9 cellular contexts compared by ENCODE assay signal in genomic region chr5:95087819-95088317, GRCh38.
DNase-seq lines count a peak whose midpoint lies in the region; ATAC-seq and TF ChIP-seq lines count a peak whose summit lies in the region.
"Had no signal": no experiment of that assay in that cellular context is flagged by ENCODE, and none has a peak within 500 bp of the region (broad histone marks: within the 10 kb centered on the region; RNA-seq: fewer than 3 reads in every experiment).

No MANE protein-coding gene starts in this region.

- no peak overlapping the region for H3T11ph ChIP-seq in H9 (ENCODE audit: low read length)

- no peak overlapping the region for H3K4ac ChIP-seq in H9 (ENCODE audit: low read depth, low read length)

- H3K4me2 ChIP-seq in H9 (ENCODE audit: insufficient read depth, insufficient read length, low read length) (no peak overlapping the region), Karpas-422 (ENCODE audit: low read depth, low read length, poor library complexity, severe bottlenecking) (no peak overlapping the region)

- H3K18ac ChIP-seq in H9 (ENCODE audit: insufficient read length, low read depth, low read length), result no peak overlapping the region

- no peaks in the 10 kb centered on the region for H4K20me1 ChIP-seq in H9 (ENCODE audit: control insufficient read depth, insufficient read depth, insufficient read length)
- no peaks in the 10 kb centered on the region for H4K20me1 ChIP-seq in Karpas-422 (ENCODE audit: insufficient read depth, low read depth, low read length)

- H2BK20ac ChIP-seq in H9 (ENCODE audit: low read depth, low read length, poor library complexity, severe bottlenecking), result no peak overlapping the region

- H4K5ac ChIP-seq in H9 (ENCODE audit: insufficient read length, low read depth, low read length), result no peak overlapping the region

- H3K23ac ChIP-seq in H9 (ENCODE audit: insufficient read length, low read depth, low read length), result no peak overlapping the region

- H3K9me3 Mint-ChIP-seq in H9, result peaks cover 5 to 11% of the 10 kb centered on the region in 2 experiments; a peak in 3 of 5 replicates

- H2BK5ac ChIP-seq in H9 (ENCODE audit: insufficient read length, low read length), result no peak overlapping the region

- H3K9me2 ChIP-seq in Karpas-422 (replicated peaks; ENCODE audit: insufficient read depth, low read length), result no peaks in the 10 kb centered on the region

- ATAC-seq in GM18858 (IDR thresholded peaks at IDR 0.05; ENCODE audit: unreplicated experiment) (peak; percentile 78), GM21737 (IDR thresholded peaks at IDR 0.05; ENCODE audit: unreplicated experiment) (peak; percentile 76), HG03571 (IDR thresholded peaks at IDR 0.05; ENCODE audit: unreplicated experiment) (peak; percentile 77)

- H3K14ac ChIP-seq in H9 (ENCODE audit: insufficient read depth, low read length), result no peak overlapping the region

- no peak overlapping the region for H4K8ac ChIP-seq in H9 (replicated peaks; ENCODE audit: insufficient read length, low read depth, low read length)

- H3K27me3 ChIP-seq in H9 (ENCODE audit: insufficient read depth, low read length) (no peaks in the 10 kb centered on the region), Karpas-422 (ENCODE audit: low read length) (no peaks in the 10 kb centered on the region)

- H3K9me3 ChIP-seq in H9 (ENCODE audit: control insufficient read depth, low read depth, low read length) (no peaks in the 10 kb centered on the region), Karpas-422 (ENCODE audit: low read length) (no peaks in the 10 kb centered on the region)

- DNase-seq in myocyte (ENCODE audit: low read depth) (peak; percentile 77), mucosa of gallbladder (ENCODE audit: low spot score) (no peak), H9 (no peak), NCI-H748 (lab: John Stamatoyannopoulos, UW; ENCODE audit: unreplicated experiment) (no peak), Karpas-422 (no peak)
- DNase-seq: NCI-H526 treated with DMSO at 0.1 percent for 48 hours had no signal

- no peak overlapping the region for H2AFZ ChIP-seq in H9 (ENCODE audit: low read length)
- H2AFZ ChIP-seq in Karpas-422 (ENCODE audit: low read length), result no peak overlapping the region

- no peak overlapping the region for H4K91ac ChIP-seq in H9 (ENCODE audit: insufficient read length, low read depth, low read length)

- H3K9ac ChIP-seq in H9 (ENCODE audit: extremely low read depth, insufficient read length, low read length) (no peak overlapping the region), Karpas-422 (ENCODE audit: low read length) (no peak overlapping the region)

- H3K79me2 ChIP-seq in H9 (ENCODE audit: insufficient read depth, low read length) (no peaks in the 10 kb centered on the region), Karpas-422 (ENCODE audit: low read length) (no peaks in the 10 kb centered on the region)

- H3K36me3 Mint-ChIP-seq in H9 (ENCODE audit: insufficient read depth in 1 of 3, low read depth in 3 of 3), result peaks cover 5 to 13% (median 6%) of the 10 kb centered on the region in 3 experiments; a peak in 6 of 7 replicates

- H2BK12ac ChIP-seq in H9 (ENCODE audit: insufficient read length, low read depth, low read length), result no peak overlapping the region

- peaks cover 4 to 8% of the 10 kb centered on the region in 2 experiments for H3K4me1 Mint-ChIP-seq in H9

- no peak overlapping the region for H3K27ac Mint-ChIP-seq in H9

- no peak for TF ChIP-seq CTCF in H9 (conservative IDR thresholded peaks at IDR 0.05)

- no peak overlapping the region for H3K4me3 ChIP-seq in Karpas-422 (ENCODE audit: low read length)

- no peaks in the 10 kb centered on the region for H3K27me3 Mint-ChIP-seq in H9 (ENCODE audit: low read depth)

- H2BK15ac ChIP-seq in H9 (ENCODE audit: low read depth, low read length), result no peak overlapping the region

- no peaks in the 10 kb centered on the region for H3K4me1 ChIP-seq in H9 (ENCODE audit: insufficient read depth, low read length)
- H3K4me1 ChIP-seq in Karpas-422 (ENCODE audit: low read length), result no peaks in the 10 kb centered on the region

- H3K27ac ChIP-seq in H9 (ENCODE audit: insufficient read length, low read depth, low read length) (no peak overlapping the region), Karpas-422 (ENCODE audit: low read length) (no peak overlapping the region)

- H3K79me1 ChIP-seq in H9 (ENCODE audit: insufficient read depth, low read depth, low read length, poor library complexity, severe bottlenecking), result no peaks in the 10 kb centered on the region

- H2AK5ac ChIP-seq in H9 (ENCODE audit: insufficient read length, low read length), result no peak overlapping the region

- WGBS in H9 (ENCODE audit: extremely low coverage, insufficient read length, low lambda C conversion rate), result no CpG with 5 or more reads among the region's 7 CpGs

- H3K4me3 Mint-ChIP-seq in H9, result no peak overlapping the region

- no peaks in the 10 kb centered on the region for H3K36me3 ChIP-seq in Karpas-422 (ENCODE audit: insufficient read depth, low read length)

- no peak overlapping the region for H3K56ac ChIP-seq in H9 (ENCODE audit: insufficient read length, low read depth, low read length)

- no peaks in the 10 kb centered on the region for H3K23me2 ChIP-seq in H9 (ENCODE audit: insufficient read length, low read depth, low read length, poor library complexity, severe bottlenecking)

- no peak overlapping the region for H2BK120ac ChIP-seq in H9 (ENCODE audit: low read depth, low read length, poor library complexity, severe bottlenecking)
